15 cellular contexts compared by ENCODE assay signal in genomic region chr22:36298601-36299000, GRCh38.
"Had no signal": no experiment of that assay in that cellular context is flagged by ENCODE, and none has a peak within 500 bp of the region (broad histone marks: within the 10 kb centered on the region; RNA-seq: fewer than 3 reads in every experiment).

No MANE protein-coding gene starts in this region.

- H3K4me1 ChIP-seq: tibial nerve had no signal

- H3K4me3 ChIP-seq: dorsolateral prefrontal cortex, prostate gland, SK-N-MC, tibial nerve had no signal

- DNase-seq: activated CD4-positive, alpha-beta T cell treated with anti-CD3 and anti-CD28 coated beads for 36 hours; activated naive CD4-positive, alpha-beta T cell treated with anti-CD3 and anti-CD28 coated beads, Interleukin-2, amount 50 U/mL, for 16 hours; dorsolateral prefrontal cortex; immature natural killer cell; mammary epithelial cell; occipital lobe; stimulated activated CD4-positive, alpha-beta T cell treated with anti-CD3 and anti-CD28 coated beads, Interleukin-15, amount 100 ng/mL, for 24 hours; stimulated activated CD4-positive, alpha-beta T cell treated with anti-CD3 and anti-CD28 coated beads, Interleukin-4, amount 100 ng/mL, for 4 hours; T-cell had no signal

- H3K9me3 ChIP-seq: prostate gland, tibial nerve had no signal

- H3K9me3 Mint-ChIP-seq: activated T-helper 17 cell treated with anti-CD3 and anti-CD28 coated beads, Interleukin-2, amount 50 U/mL, for 72 hours; natural killer cell treated with Interleukin-12 subunit alpha and Interleukin-12 subunit beta and Interleukin-15 and Interleukin-18, amount 100 ng/mL, for 72 hours; T-cell had no signal

- H3K27ac Mint-ChIP-seq: activated CD4-positive, alpha-beta T cell treated with anti-CD3 and anti-CD28 coated beads for 36 hours; activated T-helper 17 cell treated with anti-CD3 and anti-CD28 coated beads, Interleukin-2, amount 50 U/mL, for 72 hours had no signal

- H3K27ac ChIP-seq: dorsolateral prefrontal cortex, prostate gland, SK-N-MC, tibial nerve, VCaP had no signal

- H3K27me3 ChIP-seq: dorsolateral prefrontal cortex, tibial nerve had no signal

- ATAC-seq: activated CD4-positive, alpha-beta T cell treated with anti-CD3 and anti-CD28 coated beads for 36 hours; activated T-helper 17 cell treated with anti-CD3 and anti-CD28 coated beads, Interleukin-2, amount 50 U/mL, for 72 hours; natural killer cell treated with Interleukin-12 subunit alpha and Interleukin-12 subunit beta and Interleukin-15 and Interleukin-18, amount 100 ng/mL, for 72 hours; T-cell had no signal
